ENCODE assay signal across 1 cellular context in genomic region chr18:76720683-76721082, GRCh38.
TF ChIP-seq lines count a peak whose summit lies in the region.

No MANE protein-coding gene starts in this region.

TF ChIP-seq in GM23338, 12 proteins besides CTCF, POLR2A, EP300 and RAD21 (continued from another document):
- TF ChIP-seq ZNF462 (CRISPR knock-in tag; IDR thresholded peaks at IDR 0.05) (no peak), JUNB (IDR thresholded peaks at IDR 0.05; ENCODE audit: unreplicated experiment) (no peak), ZNF331 (CRISPR knock-in tag; IDR thresholded peaks at IDR 0.05; ENCODE audit: low read depth) (no peak), ZNF114 (CRISPR knock-in tag; IDR thresholded peaks at IDR 0.05) (no peak), NANOG (IDR thresholded peaks at IDR 0.05; ENCODE audit: borderline replicate concordance) (no peak), POLR2AphosphoS5 (IDR thresholded peaks at IDR 0.05; ENCODE audit: low read depth) (no peak), REST (IDR thresholded peaks at IDR 0.05; ENCODE audit: unreplicated experiment) (no peak), EZH2 (IDR thresholded peaks at IDR 0.05; ENCODE audit: low read depth, unreplicated experiment) (no peak), STAT1 (IDR thresholded peaks at IDR 0.05; ENCODE audit: unreplicated experiment) (no peak), ETS1 (IDR thresholded peaks at IDR 0.05) (no peak), EZH2phosphoT487 (IDR thresholded peaks at IDR 0.05; ENCODE audit: unreplicated experiment) (no peak)
